ENCODE assay signal across 24 cellular contexts in genomic region chrX:43566170-43566569, GRCh38.
"Had no signal": no experiment of that assay in that cellular context is flagged by ENCODE, and none has a peak within 500 bp of the region (broad histone marks: within the 10 kb centered on the region; RNA-seq: fewer than 3 reads in every experiment).

No MANE protein-coding gene starts in this region.

- H3K27me3 Mint-ChIP-seq: dendritic cell treated with granulocyte-macrophage colony-stimulating factor and Interleukin-4, amounts not matched to agents 40 ng/mL and 50 ng/mL, for 4 days; stimulated activated naive CD8-positive, alpha-beta T cell treated with anti-CD3 and anti-CD28 coated beads, Interleukin-15, amount 100 ng/mL, for 72 hours had no signal

- H3K4me1 ChIP-seq: colonic mucosa, gastrocnemius medialis, left lung, right lobe of liver, suprapubic skin, vagina had no signal

- H3K4me3 Mint-ChIP-seq: dendritic cell treated with granulocyte-macrophage colony-stimulating factor and Interleukin-4, amounts not matched to agents 40 ng/mL and 50 ng/mL, for 4 days; natural killer cell; stimulated activated naive CD8-positive, alpha-beta T cell treated with anti-CD3 and anti-CD28 coated beads, Interleukin-15, amount 100 ng/mL, for 72 hours had no signal

- H3K27ac Mint-ChIP-seq: dendritic cell treated with granulocyte-macrophage colony-stimulating factor and Interleukin-4, amounts not matched to agents 40 ng/mL and 50 ng/mL, for 4 days; natural killer cell; stimulated activated naive CD8-positive, alpha-beta T cell treated with anti-CD3 and anti-CD28 coated beads, Interleukin-15, amount 100 ng/mL, for 72 hours had no signal

- H3K9me3 Mint-ChIP-seq: dendritic cell treated with granulocyte-macrophage colony-stimulating factor and Interleukin-4, amounts not matched to agents 40 ng/mL and 50 ng/mL, for 4 days; natural killer cell; stimulated activated naive CD8-positive, alpha-beta T cell treated with anti-CD3 and anti-CD28 coated beads, Interleukin-15, amount 100 ng/mL, for 72 hours had no signal

- ATAC-seq: gastrocnemius medialis; left lung; natural killer cell; right lobe of liver; stimulated activated naive CD8-positive, alpha-beta T cell treated with anti-CD3 and anti-CD28 coated beads, Interleukin-15, amount 100 ng/mL, for 72 hours had no signal

- DNase-seq: colonic mucosa; effector memory CD4-positive, alpha-beta T cell; erythroblast; foreskin fibroblast; gastrocnemius medialis; head of caudate nucleus; kidney; left lung; mesenchymal stem cell; natural killer cell; occipital lobe; ovary; right lobe of liver; stimulated activated CD4-positive, alpha-beta T cell treated with anti-CD3 and anti-CD28 coated beads, Interleukin-12 subunit alpha, Interleukin-12 subunit beta, amount 100 ng/mL, for 4 hours; stimulated activated CD4-positive, alpha-beta T cell treated with anti-CD3 and anti-CD28 coated beads, Interleukin-1b, Interleukin-23, amount 100 ng/mL, for 48 hours; stimulated activated CD4-positive, alpha-beta T cell treated with anti-CD3 and anti-CD28 coated beads, Interleukin-4, amount 100 ng/mL, for 1 hour; stimulated activated CD8-positive, alpha-beta memory T cell treated with anti-CD3 and anti-CD28 coated beads, Interleukin-4, amount 100 ng/mL, for 48 hours; stimulated activated naive CD4-positive, alpha-beta T cell; stimulated activated naive CD8-positive, alpha-beta T cell treated with anti-CD3 and anti-CD28 coated beads, Interleukin-15, amount 100 ng/mL, for 72 hours; transverse colon had no signal

- H3K9me3 ChIP-seq: colonic mucosa, gastrocnemius medialis, left lung, ovary, right lobe of liver, suprapubic skin, transverse colon, vagina had no signal

- H3K27me3 ChIP-seq: colonic mucosa, gastrocnemius medialis, left lung, ovary, right lobe of liver, suprapubic skin, transverse colon, vagina had no signal

- H3K4me3 ChIP-seq: colonic mucosa, gastrocnemius medialis, left lung, ovary, right lobe of liver, smooth muscle cell, suprapubic skin, transverse colon, vagina had no signal

- H3K4me1 Mint-ChIP-seq: natural killer cell; stimulated activated naive CD8-positive, alpha-beta T cell treated with anti-CD3 and anti-CD28 coated beads, Interleukin-15, amount 100 ng/mL, for 72 hours had no signal

- H3K36me3 ChIP-seq: colonic mucosa, gastrocnemius medialis, left lung, ovary, right lobe of liver, suprapubic skin, transverse colon, vagina had no signal

- H3K4me2 ChIP-seq: smooth muscle cell had no signal

- H3K27ac ChIP-seq: colonic mucosa, gastrocnemius medialis, left lung, ovary, right lobe of liver, suprapubic skin, transverse colon, vagina had no signal

- H3K36me3 Mint-ChIP-seq: natural killer cell had no signal
